Comparison of ENCODE assay signal across 24 cellular contexts in the genomic region with DNA sequence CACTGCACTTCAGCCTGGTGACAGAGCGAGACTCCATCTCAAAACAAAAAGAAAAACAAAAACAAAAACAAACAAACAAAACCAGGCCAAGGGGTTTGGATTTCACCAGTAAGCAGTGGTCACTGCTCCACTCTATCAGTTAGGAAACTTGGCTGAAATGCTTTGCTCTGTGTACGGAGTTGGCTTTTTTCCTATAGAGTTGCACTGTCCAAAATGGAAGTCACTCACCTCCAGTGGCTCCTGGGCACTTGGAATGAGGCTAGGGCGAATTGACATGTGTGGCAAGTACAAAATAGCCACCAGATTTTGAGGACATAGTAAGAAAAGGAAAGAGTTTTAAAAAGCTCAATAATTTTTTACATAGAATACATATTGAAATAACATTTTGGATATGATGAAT.
"Had no signal": no experiment of that assay in that cellular context is flagged by ENCODE, and none has a peak within 500 bp of the region (broad histone marks: within the 10 kb centered on the region; RNA-seq: fewer than 3 reads in every experiment).

No MANE protein-coding gene starts in this region.

- ATAC-seq: heart left ventricle; left lung; lower lobe of right lung; naive thymus-derived CD8-positive, alpha-beta T cell; pancreas; sciatic nerve; stimulated activated naive B cell treated with anti-CD40 and anti-IgM and Interleukin-4, amounts not matched to agents 10 μg/mL and 1 μg/mL and 100 μg/mL, for 72 hours; stimulated activated naive CD8-positive, alpha-beta T cell treated with anti-CD3 and anti-CD28 coated beads, Interleukin-15, Interleukin-2, amounts not matched to agents 100 U/mL and 50 U/mL, for 24 hours had no signal

- H3K27me3 ChIP-seq: heart left ventricle, pancreas, testis, thyroid gland, transverse colon, upper lobe of left lung, vagina had no signal

- H3K4me1 ChIP-seq: heart left ventricle, left lung, lower lobe of right lung, pancreas, prostate gland, stomach, testis, transverse colon, upper lobe of left lung, vagina had no signal

- H3K4me3 ChIP-seq: heart left ventricle, left lung, lower lobe of right lung, pancreas, prostate gland, skin epidermis, stomach, testis, thyroid gland, transverse colon, upper lobe of left lung, vagina had no signal

- H3K27ac ChIP-seq: heart left ventricle, left lung, lower lobe of right lung, pancreas, prostate gland, skin epidermis, stomach, testis, thyroid gland, transverse colon, upper lobe of left lung, vagina had no signal

- H3K9me3 ChIP-seq: heart left ventricle, left lung, lower lobe of right lung, pancreas, prostate gland, stomach, testis, thyroid gland, transverse colon, upper lobe of left lung, vagina had no signal

- H3K36me3 ChIP-seq: heart left ventricle, left lung, lower lobe of right lung, pancreas, prostate gland, stomach, thyroid gland, transverse colon, upper lobe of left lung, vagina had no signal

- DNase-seq: left lung; lower lobe of right lung; mammary epithelial cell; mesenchymal stem cell; naive thymus-derived CD8-positive, alpha-beta T cell; nucleus accumbens; pancreas; retina; stimulated activated CD4-positive, alpha-beta T cell treated with anti-CD3 and anti-CD28 coated beads, Interleukin-12 subunit alpha, Interleukin-12 subunit beta, amount 100 ng/mL, for 4 hours; stimulated activated CD4-positive, alpha-beta T cell treated with anti-CD3 and anti-CD28 coated beads, Interleukin-15, amount 100 ng/mL, for 24 hours; stimulated activated CD4-positive, alpha-beta T cell treated with anti-CD3 and anti-CD28 coated beads, Interleukin-2, amount 100 ng/mL, for 24 hours; stimulated activated CD4-positive, alpha-beta T cell treated with anti-CD3 and anti-CD28 coated beads, Interleukin-4, amount 100 ng/mL, for 1 hour; stimulated activated naive B cell treated with anti-CD40 and anti-IgM and Interleukin-4, amounts not matched to agents 10 μg/mL and 1 μg/mL and 100 μg/mL, for 72 hours; stimulated activated naive CD8-positive, alpha-beta T cell treated with anti-CD3 and anti-CD28 coated beads, Interleukin-15, Interleukin-2, amounts not matched to agents 100 U/mL and 50 U/mL, for 24 hours; stomach; testis; thyroid gland; transverse colon had no signal
